7 cellular contexts compared by ENCODE assay signal in genomic region chrX:135112096-135112729, GRCh38. TPM values are rescaled to one million over a fixed set of nuclear protein-coding genes. Genes with fewer than 3 reads are reported as not detected.
A peak's percentile ranks its signal among the peaks of the same experiment; 100 is the strongest.
DNase-seq lines count a peak whose midpoint lies in the region; ATAC-seq and TF ChIP-seq lines count a peak whose summit lies in the region.

No MANE protein-coding gene starts in this region.

- peak; percentile 65 for ATAC-seq in GM18867 (IDR thresholded peaks at IDR 0.05; ENCODE audit: unreplicated experiment)
- no peak for ATAC-seq in stimulated activated naive CD8-positive, alpha-beta T cell treated with anti-CD3 and anti-CD28 coated beads, Interleukin-15, Interleukin-2, amounts not matched to agents 100 U/mL and 50 U/mL, for 24 hours

- TF ChIP-seq POLR2A in NB4 (IDR thresholded peaks at IDR 0.05; ENCODE audit: extremely low read depth, insufficient read length) (no peak), stomach (IDR thresholded peaks at IDR 0.05) (no peak)

- H3K36me3 Mint-ChIP-seq in Caco-2 (ENCODE audit: insufficient read depth, unreplicated experiment), result no peaks in the 10 kb centered on the region

- peaks cover 5% of the 10 kb centered on the region for H3K27me3 Mint-ChIP-seq in Caco-2 (ENCODE audit: insufficient read depth, unreplicated experiment)

- no peak overlapping the region for H3K27ac ChIP-seq in stomach

- H3K36me3 ChIP-seq in Caco-2 (ENCODE audit: control insufficient read depth, insufficient read depth, low read length) (no peaks in the 10 kb centered on the region), stomach (no peaks in the 10 kb centered on the region)

- no peaks in the 10 kb centered on the region for H3K27me3 ChIP-seq in Caco-2 (replicated peaks; ENCODE audit: control insufficient read depth, insufficient read depth, low read length)
- H3K27me3 ChIP-seq in stomach, result peaks cover 0 to 13% (median 0%) of the 10 kb centered on the region in 3 donors

- H3K9me3 ChIP-seq in Caco-2 (no peaks in the 10 kb centered on the region), stomach (no peaks in the 10 kb centered on the region)

- H3K4me1 ChIP-seq in Caco-2 (no peaks in the 10 kb centered on the region), stomach (no peaks in the 10 kb centered on the region)

- POLR2A ChIA-PET in Caco-2 (lab: Charles Lee), result no interaction called here

- TF ChIP-seq CTCF in Caco-2 (IDR thresholded peaks at IDR 0.05; ENCODE audit: insufficient read depth in 1 of 2, low read depth in 1 of 2, low read length in 1 of 2, severe bottlenecking in 1 of 2, unreplicated experiment in 1 of 2) (peak; percentile 61 to 66), NB4 (IDR thresholded peaks at IDR 0.05; ENCODE audit: low read depth, low read length) (peak; percentile 66), stomach (IDR thresholded peaks at IDR 0.05) (peak in 2 of 7 experiments; percentile 11 to 35)

- H3K4me3 ChIP-seq in Caco-2 (ENCODE audit: low read depth, low read length), result no peak overlapping the region
- no peak overlapping the region for H3K4me3 ChIP-seq in NB4 (ENCODE audit: low read depth, low read length)
- H3K4me3 ChIP-seq in stomach, result no peak overlapping the region

- CTCF ChIA-PET in Caco-2 (lab: Charles Lee), result interaction anchor here (0.6 to 2.2 kb wide), 3 partner anchors 59 to 236 kb away, joined by 3 to 15 read pairs (median 3); partner anchors contain the start of gene CT55

- TF ChIP-seq EP300 in stomach (IDR thresholded peaks at IDR 0.05), result no peak

- no peaks in the 10 kb centered on the region for H3K4me1 Mint-ChIP-seq in Caco-2 (ENCODE audit: low read depth, unreplicated experiment)

- no peaks in the 10 kb centered on the region for H3K9me3 Mint-ChIP-seq in Caco-2 (ENCODE audit: unreplicated experiment)

- BruUV-seq in Caco-2 (replicated peaks; lab: Mats Ljungman, UMichigan), result no TSS peak

- DNase-seq in Caco-2, result peak in 1 of 2 experiments; percentile 46
- DNase-seq in NB4 (ENCODE audit: low read depth), result peak; percentile 51
- peak; percentile 44 for DNase-seq in activated CD8-positive, alpha-beta memory T cell treated with anti-CD3 and anti-CD28 coated beads, Interleukin-2, amount 50 U/mL, for 48 hours
- peak; percentile 39 for DNase-seq in glomerular visceral epithelial cell (ENCODE audit: extremely low spot score)
- DNase-seq in stimulated activated naive CD8-positive, alpha-beta T cell treated with anti-CD3 and anti-CD28 coated beads, Interleukin-15, Interleukin-2, amounts not matched to agents 100 U/mL and 50 U/mL, for 24 hours, result peak; percentile 30
- DNase-seq in stomach, result no peak

- H3K4me3 Mint-ChIP-seq in Caco-2 (ENCODE audit: unreplicated experiment), result no peak overlapping the region

- 11 to 40% (median 36%) methylated on average over 5 of the region's 5 CpGs for WGBS in stomach, 5 donors

- no peak overlapping the region for H3K27ac Mint-ChIP-seq in Caco-2 (ENCODE audit: unreplicated experiment)

- intact Hi-C loops in Caco-2 (cut with micrococcal nuclease; ENCODE audit: unreplicated experiment), result loop anchor here (10.0 kb wide), 1 partner anchor 363 kb away; no protein-coding TSS in a partner anchor
- intact Hi-C loops in stomach (cut with DNase I; ENCODE audit: low total_unique reads), result no loop called here

RNA-seq across cellular contexts. Expression of gene ETDB, which starts 8.1 kb away (rescaled TPM):
- not detected in 2 replicates for total RNA-seq in Caco-2 (2022)
- total RNA-seq in stomach, result not detected
- not detected for polyA plus RNA-seq in stomach

RNA-seq across cellular contexts. Expression of gene SMIM10L2B, which starts 13.7 kb away (rescaled TPM):
- total RNA-seq in Caco-2 (2022), result 0.42 and 0.79 TPM in 2 replicates
- 1 to 10 TPM in 2 of 5 donors, under 1 TPM in 1, not detected in 2; 0.58 to 4.3 (median 2.2) TPM for total RNA-seq in stomach
- polyA plus RNA-seq in stomach, result 1 to 10 TPM; 1.3 to 1.8 (median 1.7) TPM

RNA-seq across cellular contexts. Expression of gene CT55, which starts 59.0 kb away (rescaled TPM):
- total RNA-seq in Caco-2 (2022) (not detected in 2 replicates), stomach (not detected)
- polyA plus RNA-seq in stomach, result not detected
